In genomic region chr7:138964838-138965436, GRCh38 we compare ENCODE assay signal across 27 cellular contexts.
"Had no signal": no experiment of that assay in that cellular context is flagged by ENCODE, and none has a peak within 500 bp of the region (broad histone marks: within the 10 kb centered on the region; RNA-seq: fewer than 3 reads in every experiment).

No MANE protein-coding gene starts in this region.

- ATAC-seq: foreskin keratinocyte; gastroesophageal sphincter; heart left ventricle; left cardiac atrium; left lung; mucosa of descending colon; sciatic nerve; stimulated activated effector memory CD8-positive, alpha-beta T cell treated with anti-CD3 and anti-CD28 coated beads, Interleukin-12 subunit alpha, Interleukin-12 subunit beta, amount 100 ng/mL, for 72 hours had no signal

- H3K4me1 ChIP-seq: foreskin keratinocyte, prostate gland, right atrium auricular region had no signal

- H3K27me3 ChIP-seq: esophagus muscularis mucosa, foreskin keratinocyte, gastroesophageal sphincter, heart left ventricle, hepatocyte, left lung, right atrium auricular region, stomach, thyroid gland had no signal

- H3K4me1 Mint-ChIP-seq: stimulated activated effector memory CD8-positive, alpha-beta T cell treated with anti-CD3 and anti-CD28 coated beads, Interleukin-12 subunit alpha, Interleukin-12 subunit beta, amount 100 ng/mL, for 72 hours had no signal

- H3K27ac Mint-ChIP-seq: mesothelial cell of epicardium; nephron; stimulated activated effector memory CD8-positive, alpha-beta T cell treated with anti-CD3 and anti-CD28 coated beads, Interleukin-12 subunit alpha, Interleukin-12 subunit beta, amount 100 ng/mL, for 72 hours had no signal

- DNase-seq: dorsolateral prefrontal cortex; effector CD4-positive, alpha-beta T cell; foreskin keratinocyte; heart left ventricle; left cardiac atrium; left lung; mesenchymal stem cell; mucosa of descending colon; naive B cell; nucleus accumbens; stimulated activated CD4-positive, alpha-beta T cell treated with anti-CD3 and anti-CD28 coated beads, Interleukin-12 subunit alpha, Interleukin-12 subunit beta, amount 100 ng/mL, for 4 hours; stimulated activated CD4-positive, alpha-beta T cell treated with anti-CD3 and anti-CD28 coated beads, Interleukin-2, amount 100 ng/mL, for 24 hours; stimulated activated CD4-positive, alpha-beta T cell treated with anti-CD3 and anti-CD28 coated beads, Interleukin-4, amount 100 ng/mL, for 24 hours; stimulated activated naive CD4-positive, alpha-beta T cell treated with Interleukin-2 at 50 U/mL for 16 hours; stomach; thyroid gland; trophoblast cell had no signal

- H3K36me3 Mint-ChIP-seq: naive B cell; stimulated activated effector memory CD8-positive, alpha-beta T cell treated with anti-CD3 and anti-CD28 coated beads, Interleukin-12 subunit alpha, Interleukin-12 subunit beta, amount 100 ng/mL, for 72 hours had no signal

- H3K36me3 ChIP-seq: esophagus muscularis mucosa, gastroesophageal sphincter, heart left ventricle, left lung, prostate gland, right atrium auricular region, stomach, thyroid gland had no signal

- H3K27ac ChIP-seq: dorsolateral prefrontal cortex, esophagus muscularis mucosa, foreskin keratinocyte, gastroesophageal sphincter, heart left ventricle, hepatocyte, left lung, prostate gland, right atrium auricular region, stomach, thyroid gland had no signal

- H2AFZ ChIP-seq: hepatocyte had no signal

- H3K9me3 Mint-ChIP-seq: nephron; stimulated activated effector memory CD8-positive, alpha-beta T cell treated with anti-CD3 and anti-CD28 coated beads, Interleukin-12 subunit alpha, Interleukin-12 subunit beta, amount 100 ng/mL, for 72 hours had no signal

- H3K9me3 ChIP-seq: esophagus muscularis mucosa, gastroesophageal sphincter, heart left ventricle, left lung, mucosa of descending colon, prostate gland, right atrium auricular region, stomach, thyroid gland had no signal

- H3K4me2 ChIP-seq: hepatocyte, smooth muscle cell had no signal

- H3K4me3 Mint-ChIP-seq: mesothelial cell of epicardium; naive B cell; nephron; stimulated activated effector memory CD8-positive, alpha-beta T cell treated with anti-CD3 and anti-CD28 coated beads, Interleukin-12 subunit alpha, Interleukin-12 subunit beta, amount 100 ng/mL, for 72 hours had no signal

- H3K4me3 ChIP-seq: dorsolateral prefrontal cortex, esophagus muscularis mucosa, gastroesophageal sphincter, heart left ventricle, hepatocyte, left lung, mucosa of descending colon, prostate gland, right atrium auricular region, smooth muscle cell, stomach, thyroid gland had no signal
